In genomic region chr10:80411681-80412230, GRCh38 we compare ENCODE assay signal across 24 cellular contexts. TPM values are rescaled to one million over a fixed set of nuclear protein-coding genes. Genes with fewer than 3 reads are reported as not detected.
A peak's percentile ranks its signal among the peaks of the same experiment; 100 is the strongest.
DNase-seq lines count a peak whose midpoint lies in the region; ATAC-seq and TF ChIP-seq lines count a peak whose summit lies in the region.
"Had no signal": no experiment of that assay in that cellular context is flagged by ENCODE, and none has a peak within 500 bp of the region (broad histone marks: within the 10 kb centered on the region; RNA-seq: fewer than 3 reads in every experiment).

No MANE protein-coding gene starts in this region.

- H3K36me3 Mint-ChIP-seq in nephron progenitor cell (ENCODE audit: low read depth) (peaks cover 5% of the 10 kb centered on the region), type B pancreatic cell (peaks cover 3% of the 10 kb centered on the region)
- H3K36me3 Mint-ChIP-seq: activated naive CD4-positive, alpha-beta T cell treated with anti-CD3 and anti-CD28 coated beads, Interleukin-2, amount 50 U/mL, for 72 hours; CD4-positive, CD25-positive, alpha-beta regulatory T cell; immature natural killer cell had no signal

- no peaks in the 10 kb centered on the region for H3K27me3 ChIP-seq in left ventricle myocardium inferior (ENCODE audit: low read depth)
- H3K27me3 ChIP-seq in dorsolateral prefrontal cortex, result no peaks in the 10 kb centered on the region
- H3K27me3 ChIP-seq: body of pancreas, MG63, pancreas had no signal

- no peak for TF ChIP-seq CTCF in left ventricle myocardium inferior (IDR thresholded peaks at IDR 0.05; ENCODE audit: borderline replicate concordance)
- TF ChIP-seq CTCF in dorsolateral prefrontal cortex (IDR thresholded peaks at IDR 0.05 in 54 of 56, conservative IDR thresholded peaks at IDR 0.05 in 2 of 56; ENCODE audit: low read depth in 1 of 56, partially characterized antibody in 56 of 56), result no peak
- no peak for TF ChIP-seq CTCF in nephron progenitor cell (IDR thresholded peaks at IDR 0.05)
- no peak for TF ChIP-seq CTCF in type B pancreatic cell (conservative IDR thresholded peaks at IDR 0.05)

- no peaks in the 10 kb centered on the region for H3K9me3 ChIP-seq in left ventricle myocardium inferior (replicated peaks)
- H3K9me3 ChIP-seq: body of pancreas, HAP-1, lower lobe of right lung, MG63, pancreas, SK-N-SH had no signal

- H3K27ac Mint-ChIP-seq in nephron progenitor cell, result peak overlapping the region; percentile 97
- peak overlapping the region; percentile 86 for H3K27ac Mint-ChIP-seq in type B pancreatic cell
- H3K27ac Mint-ChIP-seq: activated T-cell treated with anti-CD3 and anti-CD28 coated beads, Interleukin-2, amount 50 U/mL, for 72 hours; CD4-positive, CD25-positive, alpha-beta regulatory T cell; immature natural killer cell had no signal

- peaks cover 89% of the 10 kb centered on the region for H3K4me1 Mint-ChIP-seq in nephron progenitor cell
- H3K4me1 Mint-ChIP-seq in type B pancreatic cell (ENCODE audit: unreplicated experiment), result peaks cover 80% of the 10 kb centered on the region

- DNase-seq in left ventricle myocardium inferior (no peak), left cardiac atrium (no peak), dorsolateral prefrontal cortex (no peak), nephron progenitor cell (no peak), type B pancreatic cell (ENCODE audit: extremely low spot score, unreplicated experiment) (no peak), NCI-H187 (lab: John Stamatoyannopoulos, UW) (no peak), OCI-M2 (lab: John Stamatoyannopoulos, UW; ENCODE audit: unreplicated experiment) (no peak)
- DNase-seq: activated CD8-positive, alpha-beta memory T cell treated with anti-CD3 and anti-CD28 coated beads for 24 hours; CD4-positive, CD25-positive, alpha-beta regulatory T cell; GDM1; glutamatergic neuron; immature natural killer cell; lower lobe of right lung; NK-92 treated with Interleukin-12 subunit alpha and Interleukin-12 subunit beta, amount 100 ng/mL, for 24 hours had no signal

- no peaks in the 10 kb centered on the region for H3K36me3 ChIP-seq in left ventricle myocardium inferior
- H3K36me3 ChIP-seq: HAP-1, lower lobe of right lung, MG63, pancreas had no signal

- H3K27me3 Mint-ChIP-seq in nephron progenitor cell (ENCODE audit: low read depth, poor library complexity) (no peaks in the 10 kb centered on the region), type B pancreatic cell (no peaks in the 10 kb centered on the region)

- no peak overlapping the region for H3K4me3 ChIP-seq in left ventricle myocardium inferior
- H3K4me3 ChIP-seq in dorsolateral prefrontal cortex, result peak overlapping the region in 19 of 59 donors; percentile 0 to 95 (median 89)
- H3K4me3 ChIP-seq: body of pancreas, HAP-1, lower lobe of right lung, MG63, pancreas had no signal

- no peak for ATAC-seq in left cardiac atrium
- ATAC-seq in HG03280 (IDR thresholded peaks at IDR 0.05; ENCODE audit: unreplicated experiment), result no peak
- ATAC-seq: activated CD4-positive, CD25-positive, alpha-beta regulatory T cell treated with anti-CD3 and anti-CD28 coated beads, Interleukin-2, amount 50 U/mL, for 24 hours; activated T-cell treated with anti-CD3 and anti-CD28 coated beads, Interleukin-2, amount 50 U/mL, for 72 hours; body of pancreas; lower lobe of right lung had no signal

- intact Hi-C loops in left ventricle myocardium inferior (cut with micrococcal nuclease) (no loop called here), left cardiac atrium (cut with DNase I) (no loop called here), dorsolateral prefrontal cortex (cut with DNase I) (no loop called here)

- peaks cover 91% of the 10 kb centered on the region for H3K4me1 ChIP-seq in left ventricle myocardium inferior
- H3K4me1 ChIP-seq: HAP-1 had no signal

- H3K27ac ChIP-seq in left ventricle myocardium inferior (replicated peaks) (peak overlapping the region; percentile 96), dorsolateral prefrontal cortex (peak overlapping the region in 54 of 59 donors; percentile 11 to 99 (median 90))
- H3K27ac ChIP-seq: lower lobe of right lung, pancreas had no signal

- H3K4me3 Mint-ChIP-seq in nephron progenitor cell, result peak overlapping the region; percentile 92
- peak overlapping the region; percentile 57 for H3K4me3 Mint-ChIP-seq in type B pancreatic cell
- H3K4me3 Mint-ChIP-seq: immature natural killer cell had no signal

- H3K9me3 Mint-ChIP-seq in nephron progenitor cell (no peaks in the 10 kb centered on the region), type B pancreatic cell (no peaks in the 10 kb centered on the region)
- H3K9me3 Mint-ChIP-seq: activated naive CD4-positive, alpha-beta T cell treated with anti-CD3 and anti-CD28 coated beads, Interleukin-2, amount 50 U/mL, for 72 hours; activated T-cell treated with anti-CD3 and anti-CD28 coated beads, Interleukin-2, amount 50 U/mL, for 72 hours; CD4-positive, CD25-positive, alpha-beta regulatory T cell; immature natural killer cell had no signal

RNA-seq across cellular contexts. Expression of gene PRXL2A, which starts 3.4 kb away (rescaled TPM):
- total RNA-seq in left ventricle myocardium inferior (101 TPM), left cardiac atrium (100 to 1,000 TPM; 112 to 120 TPM), dorsolateral prefrontal cortex (100 to 1,000 TPM in 119 of 120 experiments, 10 to 100 TPM in 1; 98.4 to 283 (median 185) TPM), type B pancreatic cell (ENCODE audit: low replicate concordance) (73.5 and 89.2 TPM in 2 replicates)

RNA-seq across cellular contexts. Expression of gene TSPAN14, which starts 42.4 kb away (rescaled TPM):
- total RNA-seq in left ventricle myocardium inferior, result 33.4 TPM
- total RNA-seq in left cardiac atrium, result 10 to 100 TPM; 44.3 to 51.0 TPM
- total RNA-seq in dorsolateral prefrontal cortex, result 10 to 100 TPM; 40.9 to 83.1 (median 60.2) TPM
- total RNA-seq in type B pancreatic cell (ENCODE audit: low replicate concordance), result 111 and 159 TPM in 2 replicates

RNA-seq across cellular contexts. Expression of gene DYDC2, which starts 55.2 kb away (rescaled TPM):
- total RNA-seq in left ventricle myocardium inferior (not detected), left cardiac atrium (not detected), dorsolateral prefrontal cortex (1 to 10 TPM in 63 of 120 experiments, under 1 TPM in 36, not detected in 21; 0.28 to 4.3 (median 1.3) TPM), type B pancreatic cell (ENCODE audit: low replicate concordance) (1.1 TPM in 1 of 2 replicates, not detected in the other)
- total RNA-seq: activated naive CD4-positive, alpha-beta T cell treated with anti-CD3 and anti-CD28 coated beads, Interleukin-2, amount 50 U/mL, for 72 hours; activated T-cell treated with anti-CD3 and anti-CD28 coated beads, Interleukin-2, amount 50 U/mL, for 72 hours; body of pancreas; CD4-positive, CD25-positive, alpha-beta regulatory T cell; skeletal muscle tissue had no signal

RNA-seq across cellular contexts. Expression of gene DYDC1, which starts 55.2 kb away (rescaled TPM):
- not detected for total RNA-seq in left ventricle myocardium inferior
- not detected for total RNA-seq in left cardiac atrium
- 1 to 10 TPM in 1 of 120 experiments, not detected in 119; 1.0 TPM for total RNA-seq in dorsolateral prefrontal cortex
- 0.46 TPM in 1 of 2 replicates, not detected in the other for total RNA-seq in type B pancreatic cell (ENCODE audit: low replicate concordance)
- total RNA-seq: activated naive CD4-positive, alpha-beta T cell treated with anti-CD3 and anti-CD28 coated beads, Interleukin-2, amount 50 U/mL, for 72 hours; activated T-cell treated with anti-CD3 and anti-CD28 coated beads, Interleukin-2, amount 50 U/mL, for 72 hours; body of pancreas; CD4-positive, CD25-positive, alpha-beta regulatory T cell; pancreas; skeletal muscle tissue had no signal
